ENCODE assay signal across 8 cellular contexts in genomic region chr12:108515916-108516315, GRCh38. TPM values are rescaled to one million over a fixed set of nuclear protein-coding genes. Genes with fewer than 3 reads are reported as not detected.
A peak's percentile ranks its signal among the peaks of the same experiment; 100 is the strongest.
DNase-seq lines count a peak whose midpoint lies in the region; ATAC-seq and TF ChIP-seq lines count a peak whose summit lies in the region.

No MANE protein-coding gene starts in this region.

- no peaks in the 10 kb centered on the region for H3K9me3 ChIP-seq in mammary epithelial cell (replicated peaks; ENCODE audit: insufficient read depth, low read length)
- no peaks in the 10 kb centered on the region for H3K9me3 ChIP-seq in naive thymus-derived CD4-positive, alpha-beta T cell (ENCODE audit: control insufficient read depth in 2 of 3, low read length in 3 of 3)

- TF ChIP-seq CTCF in C4-2B (conservative IDR thresholded peaks at IDR 0.05): no peak
- no peak for TF ChIP-seq CTCF in KMS-11 (conservative IDR thresholded peaks at IDR 0.05; ENCODE audit: low read depth, low read length)
- TF ChIP-seq CTCF in mammary epithelial cell (conservative IDR thresholded peaks at IDR 0.05 in 1 of 2, IDR thresholded peaks at IDR 0.05 in 1 of 2; ENCODE audit: extremely low read depth in 1 of 2, insufficient read depth in 1 of 2, low read depth in 1 of 2, low read length in 2 of 2): no peak
- TF ChIP-seq CTCF in omental fat pad (IDR thresholded peaks at IDR 0.05): no peak

- intact Hi-C loops in mammary epithelial cell (cut with micrococcal nuclease): loop anchor here (1.0 to 5.0 kb wide), 2 partner anchors 102 to 576 kb away; partner anchors contain the start of gene ALKBH2
- intact Hi-C loops in naive thymus-derived CD4-positive, alpha-beta T cell (cut with micrococcal nuclease): loop anchor here (1.0 to 10.0 kb wide), 24 partner anchors 45 to 1561 kb away; partner anchors contain the start of genes MMAB (in 2 of the 2), MVK (in 2 of the 2), PWP1 (in 2 of the 2) and SART3 (in 2 of the 2)

- peak overlapping the region; percentile 68 for H3K4me2 ChIP-seq in KMS-11
- peak overlapping the region; percentile 95 for H3K4me2 ChIP-seq in mammary epithelial cell (ENCODE audit: insufficient read depth, low read depth, low read length)

- H4K20me1 ChIP-seq in KMS-11 (ENCODE audit: insufficient read depth) (no peaks in the 10 kb centered on the region), mammary epithelial cell (ENCODE audit: insufficient read depth, low read length) (no peaks in the 10 kb centered on the region)

- no peak for ATAC-seq in naive thymus-derived CD4-positive, alpha-beta T cell
- no peak for ATAC-seq in omental fat pad (ENCODE audit: low FRiP score)

- H3K79me2 ChIP-seq in KMS-11 (ENCODE audit: insufficient read depth, low read depth) (no peaks in the 10 kb centered on the region), mammary epithelial cell (ENCODE audit: insufficient read depth, low read length) (peaks cover 13% of the 10 kb centered on the region)

- H3K4me3 Mint-ChIP-seq in naive thymus-derived CD4-positive, alpha-beta T cell: peak overlapping the region; percentile 91 to 97 (median 94)

- H3K4me3 ChIP-seq in KMS-11 (IDR thresholded peaks at IDR 0.05; ENCODE audit: insufficient read depth, low read depth, low read length): no peak overlapping the region
- H3K4me3 ChIP-seq in mammary epithelial cell (replicated peaks in 1 of 3; ENCODE audit: insufficient read depth in 1 of 3, low read depth in 2 of 3, low read length in 3 of 3): peak overlapping the region; percentile 71 to 85 (median 81)
- peak overlapping the region; percentile 81 for H3K4me3 ChIP-seq in naive thymus-derived CD4-positive, alpha-beta T cell (ENCODE audit: low read length)

- H3K36me3 ChIP-seq in KMS-11 (ENCODE audit: insufficient read depth) (no peaks in the 10 kb centered on the region; the same call in 1 of the 2 replicates), mammary epithelial cell (ENCODE audit: insufficient read depth, low read length) (peaks cover 18% of the 10 kb centered on the region)
- peaks cover 0 to 43% (median 6%) of the 10 kb centered on the region in 3 experiments for H3K36me3 ChIP-seq in naive thymus-derived CD4-positive, alpha-beta T cell (ENCODE audit: control insufficient read depth in 2 of 3, insufficient read depth in 3 of 3, low read length in 3 of 3)

- 55% methylated on average over 5 of the region's 5 CpGs for WGBS in mammary epithelial cell (ENCODE audit: low coverage, missing lambda C conversion rate)

- peak overlapping the region; percentile 89 to 95 (median 94) for H3K27ac Mint-ChIP-seq in naive thymus-derived CD4-positive, alpha-beta T cell

- H3K27me3 ChIP-seq in KMS-11 (ENCODE audit: insufficient read depth, low read depth): no peaks in the 10 kb centered on the region
- H3K27me3 ChIP-seq in mammary epithelial cell (ENCODE audit: insufficient read depth, low read length): no peaks in the 10 kb centered on the region
- no peaks in the 10 kb centered on the region for H3K27me3 ChIP-seq in naive thymus-derived CD4-positive, alpha-beta T cell (ENCODE audit: control insufficient read depth in 2 of 2, insufficient read depth in 2 of 2, low read length in 2 of 2)

- BruUV-seq in mammary epithelial cell (replicated peaks; lab: Mats Ljungman, UMichigan): no TSS peak

- peaks cover 0 to 15% (median 0%) of the 10 kb centered on the region in 5 donors for H3K36me3 Mint-ChIP-seq in naive thymus-derived CD4-positive, alpha-beta T cell

- H3K9me3 Mint-ChIP-seq in naive thymus-derived CD4-positive, alpha-beta T cell: no peaks in the 10 kb centered on the region

- in situ Hi-C loops in mammary epithelial cell (cut with MboI; ENCODE audit: low sequenced_read_pairs in 2 of 2) (no loop called here), KBM-7 (cut with MboI; ENCODE audit: low pct_unique_long_range_greater_than_20kb, low sequenced_read_pairs) (no loop called here)

- H2AFZ ChIP-seq in KMS-11 (ENCODE audit: low read depth): no peak overlapping the region
- peak overlapping the region; percentile 93 for H2AFZ ChIP-seq in mammary epithelial cell (ENCODE audit: low read depth, low read length)

- POLR2A ChIA-PET in naive thymus-derived CD4-positive, alpha-beta T cell (lab: Charles Lee): interaction anchor here (1.7 to 2.1 kb wide), 2 partner anchors 45 to 342 kb away, joined by 9 to 11 read pairs; partner anchors contain the start of genes ISCU, SART3 and SSH1

- peaks cover 23% of the 10 kb centered on the region for H3K4me1 ChIP-seq in KMS-11 (ENCODE audit: low read depth, poor library complexity, severe bottlenecking)
- H3K4me1 ChIP-seq in mammary epithelial cell (ENCODE audit: insufficient read depth, low read length): peaks cover 9% of the 10 kb centered on the region
- H3K4me1 ChIP-seq in naive thymus-derived CD4-positive, alpha-beta T cell (ENCODE audit: control insufficient read depth in 2 of 2, insufficient read depth in 2 of 2, low read length in 2 of 2): peaks cover 8% of the 10 kb centered on the region in 2 donors

- dilution Hi-C loops in mammary epithelial cell (cut with HindIII; ENCODE audit: low sequenced_read_pairs): no loop called here

- peak overlapping the region; percentile 58; the same call in 1 of the 2 replicates for H3K9ac ChIP-seq in KMS-11
- H3K9ac ChIP-seq in mammary epithelial cell (ENCODE audit: insufficient read depth, low read length): peak overlapping the region; percentile 67

- H3K27ac ChIP-seq in C4-2B (peak overlapping the region; percentile 78), KMS-11 (no peak overlapping the region; the same call in 1 of the 2 replicates), mammary epithelial cell (ENCODE audit: insufficient read depth, low read depth, low read length) (peak overlapping the region; percentile 52)
- peak overlapping the region; percentile 78 for H3K27ac ChIP-seq in naive thymus-derived CD4-positive, alpha-beta T cell (ENCODE audit: low read depth, low read length)

- CTCF ChIA-PET in mammary epithelial cell (lab: Charles Lee; ENCODE audit: low non-redundant PET): no interaction called here
- CTCF ChIA-PET in naive thymus-derived CD4-positive, alpha-beta T cell (lab: Charles Lee): no interaction called here

- H3K4me1 Mint-ChIP-seq in naive thymus-derived CD4-positive, alpha-beta T cell: peaks cover 17 to 40% (median 22%) of the 10 kb centered on the region in 7 donors

- no peak for DNase-seq in mammary epithelial cell
- no peak for DNase-seq in naive thymus-derived CD4-positive, alpha-beta T cell
- no peak for DNase-seq in KBM-7
- DNase-seq in middle frontal gyrus (ENCODE audit: extremely low spot score, low spot score): no peak
- no peak for DNase-seq in omental fat pad (ENCODE audit: low spot score)
- DNase-seq in A172 (ENCODE audit: low spot score): no peak

- peaks cover 0 to 2% (median 0%) of the 10 kb centered on the region in 5 donors for H3K27me3 Mint-ChIP-seq in naive thymus-derived CD4-positive, alpha-beta T cell

RNA-seq across cellular contexts. Expression of gene FICD, which starts 0.8 kb away (rescaled TPM):
- total RNA-seq in mammary epithelial cell (1 to 10 TPM; 5.5 to 5.6 TPM), omental fat pad (10 to 100 TPM in 1 of 4 donors, 1 to 10 TPM in 3; 6.6 to 10.6 (median 9.5) TPM)
- 0.80 TPM for polyA plus RNA-seq in mammary epithelial cell
- not detected for polyA minus RNA-seq in mammary epithelial cell
- 1 to 10 TPM; 2.8 to 9.7 (median 6.9) TPM for total RNA-seq in naive thymus-derived CD4-positive, alpha-beta T cell
- 1 to 10 TPM; 1.6 to 2.7 TPM for polyA plus RNA-seq in naive thymus-derived CD4-positive, alpha-beta T cell
- 9.1 and 9.3 TPM in 2 replicates for total RNA-seq in A172 (2014; rRNA removed; shearing (Covaris generic))

RNA-seq across cellular contexts. Expression of gene SART3, which starts 45.1 kb away (rescaled TPM):
- total RNA-seq in mammary epithelial cell: 10 to 100 TPM; 34.7 to 60.7 TPM
- 14.9 TPM for polyA plus RNA-seq in mammary epithelial cell
- 61.0 TPM for polyA minus RNA-seq in mammary epithelial cell
- 10 to 100 TPM; 80.0 to 99.3 (median 87.6) TPM for total RNA-seq in naive thymus-derived CD4-positive, alpha-beta T cell
- 10 to 100 TPM; 34.3 to 49.2 TPM for polyA plus RNA-seq in naive thymus-derived CD4-positive, alpha-beta T cell
- 10 to 100 TPM; 37.7 to 87.8 (median 60.4) TPM for total RNA-seq in omental fat pad
- 65.9 and 86.6 TPM in 2 replicates for total RNA-seq in A172 (2014; rRNA removed; shearing (Covaris generic))

RNA-seq across cellular contexts. Expression of gene ISCU, which starts 46.5 kb away (rescaled TPM):
- total RNA-seq in mammary epithelial cell: 10 to 100 TPM; 55.3 to 77.6 TPM
- polyA plus RNA-seq in mammary epithelial cell: 79.1 TPM
- polyA minus RNA-seq in mammary epithelial cell: 64.0 TPM
- 100 to 1,000 TPM in 4 of 5 experiments, 10 to 100 TPM in 1; 51.7 to 212 (median 191) TPM for total RNA-seq in naive thymus-derived CD4-positive, alpha-beta T cell
- polyA plus RNA-seq in naive thymus-derived CD4-positive, alpha-beta T cell: 100 to 1,000 TPM; 325 to 401 TPM
- 100 to 1,000 TPM; 148 to 260 (median 187) TPM for total RNA-seq in omental fat pad
- total RNA-seq in A172 (2014; rRNA removed; shearing (Covaris generic)): 112 and 137 TPM in 2 replicates
